30 cellular contexts compared by ENCODE assay signal in genomic region chr4:10285028-10285427, GRCh38.
"Had no signal": no experiment of that assay in that cellular context is flagged by ENCODE, and none has a peak within 500 bp of the region (broad histone marks: within the 10 kb centered on the region; RNA-seq: fewer than 3 reads in every experiment).

No MANE protein-coding gene starts in this region.

- H3K4me3 ChIP-seq: adrenal gland, esophagus muscularis mucosa, pancreas, prostate gland, upper lobe of left lung, vagina had no signal

- H3K9me3 ChIP-seq: adrenal gland, esophagus muscularis mucosa, pancreas, prostate gland, upper lobe of left lung, vagina had no signal

- H3K27ac ChIP-seq: adrenal gland, esophagus muscularis mucosa, pancreas, prostate gland, upper lobe of left lung, vagina, VCaP had no signal

- H3K27me3 ChIP-seq: adrenal gland, esophagus muscularis mucosa, pancreas, upper lobe of left lung, vagina had no signal

- H3K4me1 ChIP-seq: adrenal gland, pancreas, prostate gland, upper lobe of left lung, vagina had no signal

- DNase-seq: activated CD4-positive, alpha-beta T cell treated with anti-CD3 and anti-CD28 coated beads for 4 hours; activated CD4-positive, alpha-beta T cell treated with anti-CD3 and anti-CD28 coated beads, Interleukin-2, amount 50 U/mL, for 4 hours; activated CD8-positive, alpha-beta memory T cell treated with anti-CD3 and anti-CD28 coated beads for 24 hours; activated effector memory CD4-positive, alpha-beta T cell treated with Interleukin-2 at 50 U/mL for 16 hours; activated naive CD4-positive, alpha-beta T cell treated with Interleukin-2 at 50 U/mL for 16 hours; activated naive CD8-positive, alpha-beta T cell treated with anti-CD3 and anti-CD28 coated beads for 36 hours; adrenal gland; aorta; caudate nucleus; cortex of kidney; foreskin melanocyte; glutamatergic neuron; left colon; naive B cell; nucleus accumbens; pancreas; retina; small intestine; stimulated activated CD4-positive, alpha-beta T cell treated with anti-CD3 and anti-CD28 coated beads, Interleukin-1b, Interleukin-23, amount 100 ng/mL, for 48 hours; stimulated activated CD4-positive, alpha-beta T cell treated with anti-CD3 and anti-CD28 coated beads, Interleukin-4, amount 100 ng/mL, for 4 hours; stimulated activated CD8-positive, alpha-beta memory T cell treated with anti-CD3 and anti-CD28 coated beads, Interleukin-4, amount 100 ng/mL, for 48 hours; stimulated activated naive CD8-positive, alpha-beta T cell treated with anti-CD3 and anti-CD28 coated beads, Interleukin-15, amount 100 ng/mL, for 72 hours; substantia nigra; upper lobe of left lung had no signal

- ATAC-seq: left colon; pancreas; sciatic nerve; stimulated activated memory B cell treated with anti-CD40 and anti-IgM and Interleukin-4, amounts not matched to agents 10 μg/mL and 1 μg/mL and 100 μg/mL, for 72 hours; stimulated activated naive CD8-positive, alpha-beta T cell treated with anti-CD3 and anti-CD28 coated beads, Interleukin-15, amount 100 ng/mL, for 72 hours had no signal

- H3K36me3 ChIP-seq: adrenal gland, esophagus muscularis mucosa, pancreas, prostate gland, upper lobe of left lung, vagina had no signal
